ENCODE assay signal across 18 cellular contexts in genomic region chr20:59124326-59125029, GRCh38.
DNase-seq lines count a peak whose midpoint lies in the region; ATAC-seq and TF ChIP-seq lines count a peak whose summit lies in the region.
"Had no signal": no experiment of that assay in that cellular context is flagged by ENCODE, and none has a peak within 500 bp of the region (broad histone marks: within the 10 kb centered on the region; RNA-seq: fewer than 3 reads in every experiment).

No MANE protein-coding gene starts in this region.

- H3K27me3 Mint-ChIP-seq in activated naive CD4-positive, alpha-beta T cell treated with anti-CD3 and anti-CD28 coated beads, Interleukin-2, amount 50 U/mL, for 24 hours, result no peaks in the 10 kb centered on the region
- H3K27me3 Mint-ChIP-seq in stimulated activated naive B cell treated with anti-CD40 and anti-IgM and Interleukin-4, amounts not matched to agents 10 μg/mL and 1 μg/mL and 100 μg/mL, for 72 hours, result no peaks in the 10 kb centered on the region

- H3K4me1 Mint-ChIP-seq in activated naive CD4-positive, alpha-beta T cell treated with anti-CD3 and anti-CD28 coated beads, Interleukin-2, amount 50 U/mL, for 24 hours, result peaks cover 85% of the 10 kb centered on the region
- H3K4me1 Mint-ChIP-seq in stimulated activated naive B cell treated with anti-CD40 and anti-IgM and Interleukin-4, amounts not matched to agents 10 μg/mL and 1 μg/mL and 100 μg/mL, for 72 hours, result peaks cover 86 to 91% of the 10 kb centered on the region in 2 donors

- no peak overlapping the region for H3K27ac ChIP-seq in coronary artery
- H3K27ac ChIP-seq: brain microvascular endothelial cell, GM23248, lower lobe of right lung, PC-9 had no signal

- H3K9me3 Mint-ChIP-seq in activated naive CD4-positive, alpha-beta T cell treated with anti-CD3 and anti-CD28 coated beads, Interleukin-2, amount 50 U/mL, for 24 hours, result no peaks in the 10 kb centered on the region
- peaks cover 4 to 9% of the 10 kb centered on the region in 2 donors for H3K9me3 Mint-ChIP-seq in stimulated activated naive B cell treated with anti-CD40 and anti-IgM and Interleukin-4, amounts not matched to agents 10 μg/mL and 1 μg/mL and 100 μg/mL, for 72 hours

- peak overlapping the region; percentile 42 for H3K4me3 Mint-ChIP-seq in activated naive CD4-positive, alpha-beta T cell treated with anti-CD3 and anti-CD28 coated beads, Interleukin-2, amount 50 U/mL, for 24 hours
- peak overlapping the region; percentile 79 to 83 for H3K4me3 Mint-ChIP-seq in stimulated activated naive B cell treated with anti-CD40 and anti-IgM and Interleukin-4, amounts not matched to agents 10 μg/mL and 1 μg/mL and 100 μg/mL, for 72 hours
- H3K4me3 Mint-ChIP-seq: endodermal cell, WTC11 had no signal

- peaks cover 1% of the 10 kb centered on the region for H3K36me3 Mint-ChIP-seq in activated naive CD4-positive, alpha-beta T cell treated with anti-CD3 and anti-CD28 coated beads, Interleukin-2, amount 50 U/mL, for 24 hours
- peaks cover 2 to 5% of the 10 kb centered on the region in 2 donors for H3K36me3 Mint-ChIP-seq in stimulated activated naive B cell treated with anti-CD40 and anti-IgM and Interleukin-4, amounts not matched to agents 10 μg/mL and 1 μg/mL and 100 μg/mL, for 72 hours

- no peak for TF ChIP-seq CTCF in coronary artery (IDR thresholded peaks at IDR 0.05)
- TF ChIP-seq CTCF in foreskin fibroblast (IDR thresholded peaks at IDR 0.05; ENCODE audit: low read depth, low read length), result no peak

- H3K27ac Mint-ChIP-seq in activated naive CD4-positive, alpha-beta T cell treated with anti-CD3 and anti-CD28 coated beads, Interleukin-2, amount 50 U/mL, for 24 hours, result peak overlapping the region; percentile 100
- H3K27ac Mint-ChIP-seq in stimulated activated naive B cell treated with anti-CD40 and anti-IgM and Interleukin-4, amounts not matched to agents 10 μg/mL and 1 μg/mL and 100 μg/mL, for 72 hours, result peak overlapping the region; percentile 97
- H3K27ac Mint-ChIP-seq: endodermal cell, WTC11 had no signal

- no peak for ATAC-seq in stimulated activated naive B cell treated with anti-CD40 and anti-IgM and Interleukin-4, amounts not matched to agents 10 μg/mL and 1 μg/mL and 100 μg/mL, for 72 hours (replicated peaks)
- ATAC-seq: lower lobe of right lung, WTC11 had no signal

- in situ Hi-C loops in KBM-7 (cut with MboI; ENCODE audit: low pct_unique_long_range_greater_than_20kb, low sequenced_read_pairs), result no loop called here

- H3K4me3 ChIP-seq in coronary artery (no peak overlapping the region), foreskin fibroblast (ENCODE audit: low read depth in 1 of 2, low read length in 2 of 2) (no peak overlapping the region)
- H3K4me3 ChIP-seq: GM23248, lower lobe of right lung, PC-9 had no signal

- DNase-seq in activated naive CD4-positive, alpha-beta T cell treated with anti-CD3 and anti-CD28 coated beads, Interleukin-2, amount 50 U/mL, for 16 hours, result no peak
- DNase-seq in NCI-H82 (lab: John Stamatoyannopoulos, UW) (peak; percentile 98), coronary artery (ENCODE audit: low spot score) (peak; percentile 58), RKO (ENCODE audit: low spot score) (no peak), foreskin fibroblast (no peak), KBM-7 (no peak)
- no peak for DNase-seq in stimulated activated naive B cell treated with anti-CD40 and anti-IgM and Interleukin-4, amounts not matched to agents 10 μg/mL and 1 μg/mL and 100 μg/mL, for 72 hours
- DNase-seq: brain microvascular endothelial cell; endodermal cell; GM23248; lower lobe of right lung; NCI-H1105; NCI-H510A; PC-9; stimulated activated CD4-positive, alpha-beta T cell treated with anti-CD3 and anti-CD28 coated beads, Interleukin-4, amount 100 ng/mL, for 4 hours; stimulated activated naive CD4-positive, alpha-beta T cell had no signal

Comparison
In these comparisons a context has a peak if more than half of its experiments do, and no peak if none do; other contexts are left out.
1. DNase-seq: peak in NCI-H82 (single experiment) and coronary artery (single experiment); none in activated naive CD4-positive, alpha-beta T cell treated with anti-CD3 and anti-CD28 coated beads, Interleukin-2, amount 50 U/mL, for 16 hours (single experiment), stimulated activated naive B cell treated with anti-CD40 and anti-IgM and Interleukin-4, amounts not matched to agents 10 μg/mL and 1 μg/mL and 100 μg/mL, for 72 hours (single experiment), RKO (single experiment), foreskin fibroblast (0 of 2) and KBM-7 (single experiment).